In the genomic region with DNA sequence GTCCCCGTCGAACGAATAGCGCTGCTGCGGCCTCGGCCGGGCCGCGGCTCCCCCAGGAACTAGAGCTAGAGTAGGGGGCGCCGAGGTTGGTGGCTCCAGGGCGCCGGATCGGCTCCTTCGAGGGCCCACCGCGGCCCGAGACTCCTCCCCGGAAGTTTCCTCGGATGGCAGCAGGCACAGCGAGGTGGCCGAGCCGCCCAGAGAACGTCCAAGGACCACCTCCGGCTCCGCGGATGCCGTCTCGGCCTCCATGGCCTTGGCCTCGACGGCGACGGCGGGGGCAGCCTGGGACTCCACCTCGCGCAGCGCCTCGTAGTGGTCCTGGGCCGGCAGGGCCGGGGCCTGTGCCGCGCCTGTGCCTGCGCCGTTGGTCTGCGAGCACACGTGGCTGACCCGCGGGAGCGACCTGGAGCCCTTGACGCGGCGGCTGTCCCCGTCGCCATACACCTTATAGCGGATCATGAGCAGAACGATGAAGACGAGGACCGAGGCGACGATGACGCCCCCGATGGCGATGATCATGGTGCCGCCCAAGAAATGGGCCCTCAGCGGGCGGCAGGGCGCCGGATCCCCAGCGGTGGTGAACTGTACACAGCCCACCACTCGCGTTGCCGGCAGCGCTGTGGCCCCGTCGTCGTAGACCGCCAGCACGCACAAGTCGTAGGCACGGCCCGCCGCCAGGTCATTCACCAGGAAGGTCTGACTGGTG, we compare ENCODE assay signal across 1 cellular context.
A peak's percentile ranks its signal among the peaks of the same experiment; 100 is the strongest.
TF ChIP-seq lines count a peak whose summit lies in the region.

No MANE protein-coding gene starts in this region.

TF ChIP-seq in endothelial cell of umbilical vein, 7 proteins besides CTCF, POLR2A, EP300 and RAD21:
- TF ChIP-seq JUN (IDR thresholded peaks at IDR 0.05; ENCODE audit: borderline replicate concordance, insufficient read depth, insufficient read length, low read depth), result no peak
- peak; percentile 70 for TF ChIP-seq EZH2 (IDR thresholded peaks at IDR 0.05; ENCODE audit: borderline replicate concordance, low read depth, low read length, severe bottlenecking)
TF ChIP-seq in endothelial cell of umbilical vein: peak in this region for 1.
